ENCODE assay signal across 9 cellular contexts in the genomic region with DNA sequence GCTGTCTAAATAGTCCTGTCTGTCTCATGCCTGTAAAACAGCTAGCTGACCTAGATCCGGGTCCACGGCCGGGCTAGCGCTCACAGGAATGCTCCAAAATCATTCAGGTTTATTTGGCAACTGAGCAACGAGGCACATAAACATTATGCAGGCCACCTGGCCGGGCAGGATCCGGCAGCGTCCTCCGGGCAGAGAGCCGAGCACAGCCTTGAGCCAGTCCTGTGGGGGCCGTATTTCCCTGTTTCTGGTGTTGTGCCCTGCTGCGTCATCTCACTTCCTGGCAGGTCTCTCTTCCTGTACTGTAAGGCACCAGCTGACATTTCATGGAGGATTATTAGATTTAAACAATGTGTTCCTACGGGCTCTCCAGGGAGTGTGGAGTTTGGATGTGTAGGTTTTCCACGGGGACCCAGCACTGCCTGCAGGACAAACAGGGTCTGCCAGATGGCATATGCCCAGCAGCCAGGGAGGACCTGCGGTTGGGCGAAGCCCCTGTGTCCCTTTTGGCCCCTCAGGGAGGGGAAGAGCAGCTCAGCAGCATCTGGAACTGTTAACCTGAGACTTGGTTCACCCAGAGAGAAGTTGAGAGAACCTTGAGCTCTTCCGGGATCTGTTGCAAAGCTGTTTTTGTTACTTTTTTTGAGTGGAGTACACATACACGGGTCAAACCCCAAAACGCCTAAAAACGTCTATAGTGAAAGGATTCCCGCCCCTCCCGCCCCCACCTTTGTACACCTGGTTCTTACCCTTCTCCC. TPM values are rescaled to one million over a fixed set of nuclear protein-coding genes. Genes with fewer than 3 reads are reported as not detected.
DNase-seq lines count a peak whose midpoint lies in the region; ATAC-seq and TF ChIP-seq lines count a peak whose summit lies in the region.
"Had no signal": no experiment of that assay in that cellular context is flagged by ENCODE, and none has a peak within 500 bp of the region (broad histone marks: within the 10 kb centered on the region; RNA-seq: fewer than 3 reads in every experiment).

No MANE protein-coding gene starts in this region.

- peaks cover 1 to 16% (median 3%) of the 10 kb centered on the region in 3 donors for H3K27me3 Mint-ChIP-seq in CD14-positive monocyte (ENCODE audit: low read depth in 3 of 3)
- H3K27me3 Mint-ChIP-seq in naive thymus-derived CD4-positive, alpha-beta T cell: peaks cover 0 to 36% (median 4%) of the 10 kb centered on the region in 5 donors

- no peaks in the 10 kb centered on the region for H3K9me3 ChIP-seq in naive thymus-derived CD4-positive, alpha-beta T cell (ENCODE audit: control insufficient read depth in 2 of 3, low read length in 3 of 3)

- CTCF ChIA-PET in naive thymus-derived CD4-positive, alpha-beta T cell (lab: Charles Lee): no interaction called here

- no peaks in the 10 kb centered on the region for H3K36me3 Mint-ChIP-seq in CD14-positive monocyte
- H3K36me3 Mint-ChIP-seq in naive thymus-derived CD4-positive, alpha-beta T cell: no peaks in the 10 kb centered on the region

- H3K9me3 Mint-ChIP-seq in CD14-positive monocyte: no peaks in the 10 kb centered on the region
- peaks cover 0 to 3% (median 0%) of the 10 kb centered on the region in 11 donors for H3K9me3 Mint-ChIP-seq in naive thymus-derived CD4-positive, alpha-beta T cell

- peak overlapping the region; percentile 81 for H3K27ac ChIP-seq in epithelial cell of prostate
- H3K27ac ChIP-seq in naive thymus-derived CD4-positive, alpha-beta T cell (ENCODE audit: low read depth, low read length): no peak overlapping the region

- DNase-seq in CD14-positive monocyte (ENCODE audit: low spot score): no peak
- peak; percentile 23 for DNase-seq in NOMO-1 treated with dmso at 0.1 percent for 144 hours (lab: John Stamatoyannopoulos, UW; ENCODE audit: unreplicated experiment)
- peak; percentile 69 for DNase-seq in epithelial cell of prostate (ENCODE audit: low read depth, low spot score)
- DNase-seq in naive thymus-derived CD4-positive, alpha-beta T cell: no peak
- no peak for DNase-seq in OCI-M1 (lab: John Stamatoyannopoulos, UW)
- DNase-seq in NCI-H187 treated with DMSO at 0.1 percent for 48 hours (lab: John Stamatoyannopoulos, UW): no peak
- DNase-seq in GM19240 (ENCODE audit: insufficient read length, low spot score): no peak

- H3K4me3 Mint-ChIP-seq in CD14-positive monocyte: peak overlapping the region; percentile 45 to 80
- H3K4me3 Mint-ChIP-seq in naive thymus-derived CD4-positive, alpha-beta T cell: no peak overlapping the region

- H3K27me3 ChIP-seq in naive thymus-derived CD4-positive, alpha-beta T cell (ENCODE audit: control insufficient read depth in 2 of 2, insufficient read depth in 2 of 2, low read length in 2 of 2): no peaks in the 10 kb centered on the region

- no peaks in the 10 kb centered on the region for H3K36me3 ChIP-seq in naive thymus-derived CD4-positive, alpha-beta T cell (ENCODE audit: control insufficient read depth in 2 of 3, insufficient read depth in 3 of 3, low read length in 3 of 3)

- H3K4me1 ChIP-seq in naive thymus-derived CD4-positive, alpha-beta T cell (ENCODE audit: control insufficient read depth in 2 of 2, insufficient read depth in 2 of 2, low read length in 2 of 2): no peaks in the 10 kb centered on the region

- TF ChIP-seq CTCF in CD14-positive monocyte (IDR thresholded peaks at IDR 0.05): no peak

- peaks cover 29% of the 10 kb centered on the region for H3K4me1 Mint-ChIP-seq in CD14-positive monocyte
- H3K4me1 Mint-ChIP-seq in naive thymus-derived CD4-positive, alpha-beta T cell: no peaks in the 10 kb centered on the region

- ATAC-seq in naive thymus-derived CD4-positive, alpha-beta T cell: peak; percentile 51
- ATAC-seq in GM18519 (IDR thresholded peaks at IDR 0.05; ENCODE audit: low FRiP score, unreplicated experiment): no peak
- ATAC-seq: GM12878 had no signal

- peak overlapping the region in 6 of 7 donors; percentile 8 to 84 (median 74) for H3K27ac Mint-ChIP-seq in CD14-positive monocyte
- peak overlapping the region in 1 of 9 donors; percentile 35 for H3K27ac Mint-ChIP-seq in naive thymus-derived CD4-positive, alpha-beta T cell

- H3K4me3 ChIP-seq in naive thymus-derived CD4-positive, alpha-beta T cell (ENCODE audit: low read length): no peak overlapping the region
- H3K4me3 ChIP-seq: GM12878 had no signal

- POLR2A ChIA-PET in naive thymus-derived CD4-positive, alpha-beta T cell (lab: Charles Lee): no interaction called here

- intact Hi-C loops in CD14-positive monocyte (cut with micrococcal nuclease): no loop called here
- intact Hi-C loops in naive thymus-derived CD4-positive, alpha-beta T cell (cut with micrococcal nuclease): no loop called here

RNA-seq across cellular contexts. Expression of a gene that starts 16.5 kb away (rescaled TPM):
- polyA plus RNA-seq in CD14-positive monocyte: 1 to 10 TPM; 1.7 to 5.4 TPM
- 10 to 100 TPM in 1 of 5 experiments, 1 to 10 TPM in 1, under 1 TPM in 3; 0.54 to 15.1 (median 0.60) TPM for total RNA-seq in naive thymus-derived CD4-positive, alpha-beta T cell
- polyA plus RNA-seq in naive thymus-derived CD4-positive, alpha-beta T cell: not detected

RNA-seq across cellular contexts. Expression of a gene that starts 23.0 kb away (rescaled TPM):
- polyA plus RNA-seq in CD14-positive monocyte: not detected
- not detected for total RNA-seq in naive thymus-derived CD4-positive, alpha-beta T cell
- polyA plus RNA-seq in naive thymus-derived CD4-positive, alpha-beta T cell: not detected

Comparison
In these comparisons a context has a peak if more than half of its experiments do, and no peak if none do; other contexts are left out.
1. DNase-seq: peak in NOMO-1 treated with dmso at 0.1 percent for 144 hours (single experiment) and epithelial cell of prostate (single experiment); none in CD14-positive monocyte (single experiment), naive thymus-derived CD4-positive, alpha-beta T cell (0 of 9), OCI-M1 (single experiment), NCI-H187 treated with DMSO at 0.1 percent for 48 hours (single experiment) and GM19240 (single experiment).
2. H3K4me3 Mint-ChIP-seq: peak in CD14-positive monocyte (2 of 2); none in naive thymus-derived CD4-positive, alpha-beta T cell (0 of 10).